1 cellular context compared by ENCODE assay signal in the genomic region with DNA sequence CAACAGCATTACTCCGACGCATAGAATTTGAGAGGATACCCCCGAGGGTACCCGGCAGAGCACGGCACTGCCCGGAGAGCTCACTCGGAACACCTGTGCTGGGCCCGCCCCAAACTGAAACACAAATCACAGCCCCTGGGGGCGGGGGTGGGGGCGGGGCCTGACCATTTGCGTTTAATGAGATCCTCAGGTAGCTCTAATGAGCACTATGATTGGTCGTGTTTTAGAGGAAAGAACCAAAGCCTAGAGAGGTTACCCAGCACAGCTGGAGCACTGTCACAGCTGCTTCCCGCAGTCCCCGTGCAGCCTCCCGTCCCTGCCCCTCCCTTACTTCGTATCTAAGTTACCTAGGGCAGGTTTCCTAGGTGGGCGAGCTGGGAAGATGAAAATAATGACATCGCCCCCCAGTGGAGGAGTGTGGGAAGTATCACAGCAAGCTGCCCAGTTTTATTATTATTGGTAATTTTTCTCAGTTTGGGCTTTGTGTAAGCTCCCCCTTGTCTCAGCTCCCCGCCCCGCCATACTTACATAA.
TF ChIP-seq lines count a peak whose summit lies in the region.

No MANE protein-coding gene starts in this region.

TF ChIP-seq in GM23338, 12 proteins besides CTCF, POLR2A, EP300 and RAD21 (continued from another document):
- TF ChIP-seq, protein P1, sequence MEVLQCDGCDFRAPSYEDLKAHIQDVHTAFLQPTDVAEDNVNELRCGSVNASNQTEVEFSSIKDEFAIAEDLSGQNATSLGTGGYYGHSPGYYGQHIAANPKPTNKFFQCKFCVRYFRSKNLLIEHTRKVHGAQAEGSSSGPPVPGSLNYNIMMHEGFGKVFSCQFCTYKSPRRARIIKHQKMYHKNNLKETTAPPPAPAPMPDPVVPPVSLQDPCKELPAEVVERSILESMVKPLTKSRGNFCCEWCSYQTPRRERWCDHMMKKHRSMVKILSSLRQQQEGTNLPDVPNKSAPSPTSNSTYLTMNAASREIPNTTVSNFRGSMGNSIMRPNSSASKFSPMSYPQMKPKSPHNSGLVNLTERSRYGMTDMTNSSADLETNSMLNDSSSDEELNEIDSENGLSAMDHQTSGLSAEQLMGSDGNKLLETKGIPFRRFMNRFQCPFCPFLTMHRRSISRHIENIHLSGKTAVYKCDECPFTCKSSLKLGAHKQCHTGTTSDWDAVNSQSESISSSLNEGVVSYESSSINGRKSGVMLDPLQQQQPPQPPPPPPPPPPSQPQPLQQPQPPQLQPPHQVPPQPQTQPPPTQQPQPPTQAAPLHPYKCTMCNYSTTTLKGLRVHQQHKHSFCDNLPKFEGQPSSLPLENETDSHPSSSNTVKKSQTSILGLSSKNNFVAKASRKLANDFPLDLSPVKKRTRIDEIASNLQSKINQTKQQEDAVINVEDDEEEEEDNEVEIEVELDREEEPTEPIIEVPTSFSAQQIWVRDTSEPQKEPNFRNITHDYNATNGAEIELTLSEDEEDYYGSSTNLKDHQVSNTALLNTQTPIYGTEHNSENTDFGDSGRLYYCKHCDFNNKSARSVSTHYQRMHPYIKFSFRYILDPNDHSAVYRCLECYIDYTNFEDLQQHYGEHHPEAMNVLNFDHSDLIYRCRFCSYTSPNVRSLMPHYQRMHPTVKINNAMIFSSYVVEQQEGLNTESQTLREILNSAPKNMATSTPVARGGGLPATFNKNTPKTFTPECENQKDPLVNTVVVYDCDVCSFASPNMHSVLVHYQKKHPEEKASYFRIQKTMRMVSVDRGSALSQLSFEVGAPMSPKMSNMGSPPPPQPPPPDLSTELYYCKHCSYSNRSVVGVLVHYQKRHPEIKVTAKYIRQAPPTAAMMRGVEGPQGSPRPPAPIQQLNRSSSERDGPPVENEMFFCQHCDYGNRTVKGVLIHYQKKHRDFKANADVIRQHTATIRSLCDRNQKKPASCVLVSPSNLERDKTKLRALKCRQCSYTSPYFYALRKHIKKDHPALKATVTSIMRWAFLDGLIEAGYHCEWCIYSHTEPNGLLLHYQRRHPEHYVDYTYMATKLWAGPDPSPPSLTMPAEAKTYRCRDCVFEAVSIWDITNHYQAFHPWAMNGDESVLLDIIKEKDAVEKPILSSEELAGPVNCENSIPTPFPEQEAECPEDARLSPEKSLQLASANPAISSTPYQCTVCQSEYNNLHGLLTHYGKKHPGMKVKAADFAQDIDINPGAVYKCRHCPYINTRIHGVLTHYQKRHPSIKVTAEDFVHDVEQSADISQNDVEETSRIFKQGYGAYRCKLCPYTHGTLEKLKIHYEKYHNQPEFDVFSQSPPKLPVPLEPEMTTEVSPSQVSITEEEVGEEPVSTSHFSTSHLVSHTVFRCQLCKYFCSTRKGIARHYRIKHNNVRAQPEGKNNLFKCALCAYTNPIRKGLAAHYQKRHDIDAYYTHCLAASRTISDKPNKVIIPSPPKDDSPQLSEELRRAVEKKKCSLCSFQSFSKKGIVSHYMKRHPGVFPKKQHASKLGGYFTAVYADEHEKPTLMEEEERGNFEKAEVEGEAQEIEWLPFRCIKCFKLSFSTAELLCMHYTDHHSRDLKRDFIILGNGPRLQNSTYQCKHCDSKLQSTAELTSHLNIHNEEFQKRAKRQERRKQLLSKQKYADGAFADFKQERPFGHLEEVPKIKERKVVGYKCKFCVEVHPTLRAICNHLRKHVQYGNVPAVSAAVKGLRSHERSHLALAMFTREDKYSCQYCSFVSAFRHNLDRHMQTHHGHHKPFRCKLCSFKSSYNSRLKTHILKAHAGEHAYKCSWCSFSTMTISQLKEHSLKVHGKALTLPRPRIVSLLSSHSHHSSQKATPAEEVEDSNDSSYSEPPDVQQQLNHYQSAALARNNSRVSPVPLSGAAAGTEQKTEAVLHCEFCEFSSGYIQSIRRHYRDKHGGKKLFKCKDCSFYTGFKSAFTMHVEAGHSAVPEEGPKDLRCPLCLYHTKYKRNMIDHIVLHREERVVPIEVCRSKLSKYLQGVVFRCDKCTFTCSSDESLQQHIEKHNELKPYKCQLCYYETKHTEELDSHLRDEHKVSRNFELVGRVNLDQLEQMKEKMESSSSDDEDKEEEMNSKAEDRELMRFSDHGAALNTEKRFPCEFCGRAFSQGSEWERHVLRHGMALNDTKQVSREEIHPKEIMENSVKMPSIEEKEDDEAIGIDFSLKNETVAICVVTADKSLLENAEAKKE (CRISPR knock-in tag; IDR thresholded peaks at IDR 0.05): no peak
- TF ChIP-seq ZNF114 (CRISPR knock-in tag; IDR thresholded peaks at IDR 0.05) (no peak), CREB1 (CRISPR knock-in tag; IDR thresholded peaks at IDR 0.05; ENCODE audit: low read depth) (peak; percentile 43; the same call in 1 of the 2 replicates), STAT1 (IDR thresholded peaks at IDR 0.05; ENCODE audit: unreplicated experiment) (no peak), NANOG (IDR thresholded peaks at IDR 0.05; ENCODE audit: borderline replicate concordance) (no peak)
